8 cellular contexts compared by ENCODE assay signal in the genomic region with DNA sequence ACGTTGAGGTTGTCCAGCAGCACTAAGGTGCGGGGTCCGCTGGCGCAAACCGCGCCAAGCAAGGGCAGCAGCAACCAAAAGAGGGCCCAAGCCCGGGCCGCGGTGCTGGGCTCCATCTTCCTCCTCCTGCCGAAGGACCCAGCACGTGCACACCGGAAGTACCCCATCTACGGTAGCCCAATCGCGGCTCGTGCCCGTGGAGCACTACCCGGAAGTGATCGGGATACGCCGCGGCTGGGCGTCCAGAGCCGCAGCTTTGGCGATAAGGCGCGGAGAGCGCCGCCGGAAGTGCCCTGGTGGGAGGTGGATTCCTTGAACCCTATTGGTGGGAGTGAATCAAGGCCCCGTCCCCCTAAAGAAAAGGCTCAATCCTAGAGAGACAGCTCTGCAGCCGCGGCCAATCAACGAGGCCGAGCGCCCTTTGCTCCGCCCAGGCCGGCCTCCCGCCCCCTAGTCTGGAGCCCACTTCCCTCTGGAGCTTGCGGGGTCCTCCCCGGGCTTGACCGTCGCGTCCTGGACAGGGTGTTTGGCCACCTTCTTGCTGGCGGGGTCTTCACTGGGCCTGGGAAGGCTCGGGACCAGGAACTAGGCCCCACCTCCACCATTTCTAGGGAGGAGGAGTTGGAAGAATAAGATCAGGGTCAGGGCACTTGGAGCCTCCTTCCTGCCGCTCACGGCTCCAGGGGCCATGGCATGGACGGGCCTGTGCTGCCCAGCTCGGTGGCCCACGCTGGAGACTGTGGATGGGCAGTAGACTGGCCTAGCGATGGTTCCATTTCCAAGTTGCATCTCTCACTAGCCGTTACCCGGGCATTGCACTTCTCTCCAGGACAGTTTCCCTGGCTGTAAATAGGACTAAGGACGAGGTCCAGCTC. TPM values are rescaled to one million over a fixed set of nuclear protein-coding genes. Genes with fewer than 3 reads are reported as not detected.
DNase-seq lines count a peak whose midpoint lies in the region; ATAC-seq lines count a peak whose summit lies in the region.

TSS of gene DDOST (minus strand) at position 135 of the 875 bp plus-strand sequence. CDS start at position 116, 19 bp downstream.

- H3K4me3 ChIP-seq in effector memory CD4-positive, alpha-beta T cell (ENCODE audit: insufficient read depth, low read depth, low read length, poor library complexity, severe bottlenecking), result peak within 1 kb of the TSS; percentile 85

- no peaks in the 10 kb centered on the region for H3K27me3 ChIP-seq in effector memory CD4-positive, alpha-beta T cell (replicated peaks; ENCODE audit: control insufficient read depth, insufficient read depth, low read length, poor library complexity, severe bottlenecking)

- H3K36me3 ChIP-seq in effector memory CD4-positive, alpha-beta T cell (ENCODE audit: control insufficient read depth, insufficient read depth, low read length), result peaks cover 22% of the 10 kb centered on the region

- H3K27ac ChIP-seq in effector memory CD4-positive, alpha-beta T cell (ENCODE audit: insufficient read depth, low read length, poor library complexity, severe bottlenecking), result peak within 1 kb of the TSS; percentile 85

- H3K4me1 ChIP-seq in effector memory CD4-positive, alpha-beta T cell (ENCODE audit: control insufficient read depth, insufficient read depth, low read length, poor library complexity, severe bottlenecking), result peaks cover 16% of the 10 kb centered on the region

- CTCF ChIA-PET in activated CD8-positive, alpha-beta memory T cell treated with anti-CD3 and anti-CD28 coated beads for 36 hours (lab: Charles Lee), result no interaction called here

- H3K9me3 ChIP-seq in effector memory CD4-positive, alpha-beta T cell (ENCODE audit: control insufficient read depth, low read length), result no peaks in the 10 kb centered on the region

- POLR2A ChIA-PET in activated CD8-positive, alpha-beta memory T cell treated with anti-CD3 and anti-CD28 coated beads for 36 hours (lab: Charles Lee), result interaction anchor here (0.5 to 2.1 kb wide), 3 partner anchors 28 to 125 kb away, joined by 4 to 9 read pairs (median 4); partner anchors contain the start of gene HP1BP3

- peak; percentile 92 for ATAC-seq in GM19467 (IDR thresholded peaks at IDR 0.05; ENCODE audit: unreplicated experiment)

- DNase-seq in CMK (ENCODE audit: low read depth) (peak; percentile 100), HS-5 (ENCODE audit: low read depth) (peak; percentile 96), medulla oblongata (ENCODE audit: extremely low spot score) (peak; percentile 99)
- peak; percentile 97 for DNase-seq in NK-92 treated with Interleukin-12 subunit alpha and Interleukin-12 subunit beta, amount 100 ng/mL, for 24 hours (lab: John Stamatoyannopoulos, UW)
- DNase-seq in effector memory CD4-positive, alpha-beta T cell, result peak; percentile 90 to 93 (median 92)
- DNase-seq in stimulated activated CD8-positive, alpha-beta memory T cell treated with anti-CD3 and anti-CD28 coated beads, Interleukin-12 subunit alpha, Interleukin-12 subunit beta, amount 100 ng/mL, for 24 hours (ENCODE audit: extremely low read depth), result peak; percentile 93

RNA-seq across cellular contexts. Expression of gene DDOST, which starts in this region (rescaled TPM):
- 100 to 1,000 TPM; 191 to 197 TPM for total RNA-seq in activated CD8-positive, alpha-beta memory T cell treated with anti-CD3 and anti-CD28 coated beads for 36 hours

Comparison
In these comparisons a context has a peak if more than half of its experiments do, and no peak if none do; other contexts are left out.
1. Peak in every context shown above with its lines: DNase-seq, ATAC-seq, H3K4me3 ChIP-seq and H3K27ac ChIP-seq.